8 cellular contexts compared by ENCODE assay signal in genomic region chr10:31759816-31760626, GRCh38.
DNase-seq lines count a peak whose midpoint lies in the region; ATAC-seq and TF ChIP-seq lines count a peak whose summit lies in the region.

No MANE protein-coding gene starts in this region.

- peak overlapping the region; percentile 95 for H3K27ac Mint-ChIP-seq in activated T-cell treated with anti-CD3 and anti-CD28 coated beads, Interleukin-2, amount 50 U/mL, for 24 hours

- H3K9me3 ChIP-seq in PC-3 (ENCODE audit: low read length) (no peaks in the 10 kb centered on the region), mucosa of descending colon (no peaks in the 10 kb centered on the region)

- H3K4me1 Mint-ChIP-seq in activated T-cell treated with anti-CD3 and anti-CD28 coated beads, Interleukin-2, amount 50 U/mL, for 24 hours (ENCODE audit: low read depth), result peaks cover 17% of the 10 kb centered on the region

- ATAC-seq in GM21619 (IDR thresholded peaks at IDR 0.05; ENCODE audit: unreplicated experiment) (peak; percentile 91), PC-3 (peak; percentile 92), mucosa of descending colon (peak; percentile 94)

- H3K27me3 Mint-ChIP-seq in activated T-cell treated with anti-CD3 and anti-CD28 coated beads, Interleukin-2, amount 50 U/mL, for 24 hours, result no peaks in the 10 kb centered on the region

- H3K9me3 Mint-ChIP-seq in activated T-cell treated with anti-CD3 and anti-CD28 coated beads, Interleukin-2, amount 50 U/mL, for 24 hours, result no peaks in the 10 kb centered on the region

- H3K36me3 ChIP-seq in PC-3 (ENCODE audit: low read depth, low read length) (no peaks in the 10 kb centered on the region), mucosa of descending colon (ENCODE audit: low read depth) (no peaks in the 10 kb centered on the region)

- no peak overlapping the region for H3K27ac ChIP-seq in PC-3 (ENCODE audit: low read length)

- CTCF ChIA-PET in PC-3 (lab: Charles Lee), result interaction anchor here (0.6 kb wide), 1 partner anchor 9 kb away, joined by 3 read pairs; no protein-coding TSS in a partner anchor

- TF ChIP-seq CTCF in PC-3 (conservative IDR thresholded peaks at IDR 0.05; ENCODE audit: low read depth, low read length) (no peak), epithelial cell of proximal tubule (conservative IDR thresholded peaks at IDR 0.05; ENCODE audit: low read depth, low read length) (no peak), mucosa of descending colon (IDR thresholded peaks at IDR 0.05) (no peak)

- intact Hi-C loops in PC-3 (cut with micrococcal nuclease), result no loop called here
- intact Hi-C loops in mucosa of descending colon (cut with DNase I, micrococcal nuclease), result no loop called here

- no TSS peak for BruUV-seq in PC-3 (replicated peaks; lab: Mats Ljungman, UMichigan)

- POLR2A ChIA-PET in PC-3 (lab: Charles Lee; ENCODE audit: unreplicated experiment), result interaction anchor here (0.7 kb wide), 1 partner anchor 14 kb away, joined by 3 read pairs; no protein-coding TSS in a partner anchor

- peak overlapping the region; percentile 84 for H2AFZ ChIP-seq in PC-3 (ENCODE audit: low read length)

- H3K79me2 ChIP-seq in PC-3 (ENCODE audit: low read length), result no peaks in the 10 kb centered on the region

- H3K9ac ChIP-seq in PC-3 (ENCODE audit: low read length), result peak overlapping the region; percentile 82

- H3K4me3 Mint-ChIP-seq in activated T-cell treated with anti-CD3 and anti-CD28 coated beads, Interleukin-2, amount 50 U/mL, for 24 hours, result peak overlapping the region; percentile 90

- peaks cover 11% of the 10 kb centered on the region for H3K4me1 ChIP-seq in PC-3 (ENCODE audit: insufficient read depth, low read length)
- peaks cover 8% of the 10 kb centered on the region for H3K4me1 ChIP-seq in mucosa of descending colon (ENCODE audit: low read depth)

- peaks cover 2% of the 10 kb centered on the region for H3K36me3 Mint-ChIP-seq in activated T-cell treated with anti-CD3 and anti-CD28 coated beads, Interleukin-2, amount 50 U/mL, for 24 hours (ENCODE audit: low read depth)

- no peaks in the 10 kb centered on the region for H3K27me3 ChIP-seq in PC-3 (ENCODE audit: low read length)

- H3K4me3 ChIP-seq in Jurkat, Clone E6-1 (ENCODE audit: low read length), result peak overlapping the region; percentile 80
- H3K4me3 ChIP-seq in PC-3 (ENCODE audit: low read length) (peak overlapping the region; percentile 95), epithelial cell of proximal tubule (ENCODE audit: low read depth, low read length) (peak overlapping the region; percentile 90), mucosa of descending colon (peak overlapping the region; percentile 29)

- peaks cover 4% of the 10 kb centered on the region for H3F3A ChIP-seq in PC-3 (ENCODE audit: low read length, unreplicated experiment)

- H4K20me1 ChIP-seq in PC-3 (ENCODE audit: low read length), result no peaks in the 10 kb centered on the region

- H3K9me2 ChIP-seq in PC-3 (replicated peaks; ENCODE audit: low read length), result no peaks in the 10 kb centered on the region

- H3K4me2 ChIP-seq in PC-3 (ENCODE audit: low read length), result peak overlapping the region; percentile 91

- DNase-seq in DMS153 treated with DMSO at 0.1 percent for 48 hours (lab: John Stamatoyannopoulos, UW; ENCODE audit: unreplicated experiment), result peak; percentile 82
- peak; percentile 97 for DNase-seq in Jurkat, Clone E6-1 (ENCODE audit: low read depth, low spot score)
- DNase-seq in PC-3, result peak; percentile 91
- DNase-seq in activated T-cell treated with anti-CD3 and anti-CD28 coated beads, Interleukin-2, amount 50 U/mL, for 24 hours, result peak; percentile 97
- peak; percentile 84 for DNase-seq in epithelial cell of proximal tubule (ENCODE audit: low read depth)
- DNase-seq in mucosa of descending colon, result peak; percentile 96 to 97 (median 97)
- peak; percentile 86 to 89 for DNase-seq in stimulated activated CD8-positive, alpha-beta memory T cell treated with anti-CD3 and anti-CD28 coated beads, Interleukin-4, amount 100 ng/mL, for 1 hour (ENCODE audit: low read depth in 2 of 2, low spot score in 1 of 2)

Comparison
In these comparisons a context has a peak if more than half of its experiments do, and no peak if none do; other contexts are left out.
1. H3K4me3 ChIP-seq: peak in every context shown above with its lines; median percentile 95 in PC-3; 90 in epithelial cell of proximal tubule; 80 in Jurkat, Clone E6-1; 29 in mucosa of descending colon.